In the genomic region with DNA sequence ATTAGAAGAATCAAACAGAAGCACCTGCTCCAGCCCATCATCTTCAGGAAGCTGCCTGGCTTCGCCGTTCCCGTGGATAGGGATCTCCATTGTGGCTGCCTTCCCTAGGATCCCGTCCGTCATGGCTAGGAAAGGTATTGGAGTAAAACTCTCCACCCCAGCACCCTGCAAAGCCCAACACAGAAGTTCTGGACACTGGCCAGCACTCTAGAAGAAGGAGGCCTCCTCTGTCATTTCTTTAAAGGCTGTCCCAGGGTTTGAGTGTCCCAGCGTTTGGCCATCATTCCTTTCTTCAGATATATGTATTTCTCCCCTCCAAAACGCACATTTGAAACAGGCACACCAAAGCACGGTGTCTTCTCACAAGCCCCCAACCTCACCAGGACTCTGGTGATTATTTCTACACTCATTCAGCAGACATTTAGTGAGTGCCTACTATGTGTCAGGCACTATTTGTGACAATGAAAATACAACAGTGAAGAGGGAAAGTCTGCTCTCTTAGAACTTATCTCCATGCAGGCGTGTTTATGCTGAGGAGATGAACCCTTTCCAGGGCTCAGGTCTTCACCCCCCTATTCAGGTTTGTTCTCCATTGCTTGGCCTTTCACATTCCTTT, we compare ENCODE assay signal across 8 cellular contexts. TPM values are rescaled to one million over a fixed set of nuclear protein-coding genes. Genes with fewer than 3 reads are reported as not detected.
DNase-seq lines count a peak whose midpoint lies in the region; ATAC-seq lines count a peak whose summit lies in the region.

No MANE protein-coding gene starts in this region.

- no peak for ATAC-seq in HG03457 (IDR thresholded peaks at IDR 0.05; ENCODE audit: unreplicated experiment)

- H3K27ac ChIP-seq in ACC112 (ENCODE audit: low read depth, low read length) = peak overlapping the region; percentile 72
- H3K27ac ChIP-seq in cingulate gyrus (ENCODE audit: low read depth, low read length) = peak overlapping the region; percentile 92
- peak overlapping the region; percentile 96 for H3K27ac ChIP-seq in muscle layer of duodenum (ENCODE audit: low read length)

- no peak for DNase-seq in Jurkat, Clone E6-1 (ENCODE audit: low read depth, low spot score)
- DNase-seq in A172 (ENCODE audit: low spot score) (no peak), hippocampal formation (lab: John Stamatoyannopoulos, UW) (no peak), activated gamma-delta T cell treated with Interleukin-2 at 50 U/mL for 16 hours (no peak)

- H2AFZ ChIP-seq in ACC112 (ENCODE audit: low read length, unreplicated experiment) = peak overlapping the region; percentile 26

- H3K79me2 ChIP-seq in ACC112 (ENCODE audit: control insufficient read depth, insufficient read depth, low read length, unreplicated experiment) = peaks cover 51% of the 10 kb centered on the region

- H3K4me1 ChIP-seq in ACC112 (ENCODE audit: control insufficient read depth, insufficient read depth, low read length, unreplicated experiment) (peaks cover 27% of the 10 kb centered on the region), muscle layer of duodenum (ENCODE audit: control insufficient read depth in 1 of 2, insufficient read depth in 2 of 2, low read length in 2 of 2) (peaks cover 8 to 31% of the 10 kb centered on the region in 2 donors)

- no peaks in the 10 kb centered on the region for H3K9me3 ChIP-seq in muscle layer of duodenum (ENCODE audit: control insufficient read depth in 1 of 2, low read length in 2 of 2)

- H3K4me3 ChIP-seq in ACC112 (ENCODE audit: low read depth, low read length) = peak overlapping the region; percentile 98
- peak overlapping the region; percentile 79 for H3K4me3 ChIP-seq in Jurkat, Clone E6-1 (ENCODE audit: low read length)
- peak overlapping the region; percentile 78 to 93 for H3K4me3 ChIP-seq in muscle layer of duodenum (ENCODE audit: low read depth in 1 of 2, low read length in 2 of 2)

- H3K27me3 ChIP-seq in ACC112 (ENCODE audit: insufficient read depth, low read length) = no peaks in the 10 kb centered on the region
- H3K27me3 ChIP-seq in muscle layer of duodenum (ENCODE audit: low read depth, low read length) = no peaks in the 10 kb centered on the region

- peaks cover 35% of the 10 kb centered on the region for H3K36me3 ChIP-seq in ACC112 (ENCODE audit: insufficient read depth, low read length)
- H3K36me3 ChIP-seq in muscle layer of duodenum (ENCODE audit: control insufficient read depth in 1 of 2, insufficient read depth in 2 of 2, low read length in 2 of 2) = peaks cover 44 to 46% of the 10 kb centered on the region in 2 donors

RNA-seq across cellular contexts. Expression of a gene that starts 0.7 kb away (rescaled TPM):
- polyA plus RNA-seq in Jurkat, Clone E6-1 (2012; ENCODE audit: insufficient read depth, insufficient read length) = 63.3 TPM
- total RNA-seq in A172 (2014; rRNA removed; shearing (Covaris generic)) = 68.6 and 68.7 TPM in 2 replicates

RNA-seq across cellular contexts. Expression of a gene that starts 0.9 kb away (rescaled TPM):
- polyA plus RNA-seq in Jurkat, Clone E6-1 (2012; ENCODE audit: insufficient read depth, insufficient read length) = 40.5 TPM
- 32.4 and 58.1 TPM in 2 replicates for total RNA-seq in A172 (2014; rRNA removed; shearing (Covaris generic))

RNA-seq across cellular contexts. Expression of a gene that starts 6.7 kb away (rescaled TPM):
- polyA plus RNA-seq in Jurkat, Clone E6-1 (2012; ENCODE audit: insufficient read depth, insufficient read length) = 13.7 TPM
- total RNA-seq in A172 (2014; rRNA removed; shearing (Covaris generic)) = 27.3 and 32.8 TPM in 2 replicates

RNA-seq across cellular contexts. Expression of a gene that starts 16.7 kb away (rescaled TPM):
- polyA plus RNA-seq in Jurkat, Clone E6-1 (2012; ENCODE audit: insufficient read depth, insufficient read length) = 8.1 TPM
- total RNA-seq in A172 (2014; rRNA removed; shearing (Covaris generic)) = 1.9 and 3.0 TPM in 2 replicates

RNA-seq across cellular contexts. Expression of a gene that starts 39.6 kb away (rescaled TPM):
- polyA plus RNA-seq in Jurkat, Clone E6-1 (2012; ENCODE audit: insufficient read depth, insufficient read length) = 0.96 TPM
- total RNA-seq in A172 (2014; rRNA removed; shearing (Covaris generic)) = 0.14 and 0.74 TPM in 2 replicates
